In genomic region chr12:68440068-68440581, GRCh38 we compare ENCODE assay signal across 14 cellular contexts.
DNase-seq lines count a peak whose midpoint lies in the region; ATAC-seq, FAIRE-seq and TF ChIP-seq lines count a peak whose summit lies in the region.
"Had no signal": no experiment of that assay in that cellular context is flagged by ENCODE, and none has a peak within 500 bp of the region (broad histone marks: within the 10 kb centered on the region; RNA-seq: fewer than 3 reads in every experiment).

No MANE protein-coding gene starts in this region.

- intact Hi-C loops in Panc1 (cut with micrococcal nuclease; ENCODE audit: unreplicated experiment), result no loop called here

- peaks cover 4% of the 10 kb centered on the region; the same call in 1 of the 2 replicates for H3K9me3 ChIP-seq in Panc1 (ENCODE audit: control insufficient read depth, insufficient read depth, low read depth, low read length)
- peaks cover 10 to 13% of the 10 kb centered on the region in 2 experiments; a peak in 3 of 4 replicates for H3K9me3 ChIP-seq in H1 (ENCODE audit: insufficient read depth in 2 of 2, low read depth in 1 of 2, low read length in 1 of 2)
- H3K9me3 ChIP-seq: esophagus muscularis mucosa, neutrophil had no signal

- H4K5ac ChIP-seq in H1 (ENCODE audit: insufficient read length, low read depth, low read length) (no peak overlapping the region), mesendoderm (ENCODE audit: low read length) (no peak overlapping the region)

- H2BK5ac ChIP-seq in H1 (ENCODE audit: low read depth, low read length) (no peak overlapping the region), mesendoderm (ENCODE audit: low read length) (no peak overlapping the region)

- H3K4ac ChIP-seq in H1 (replicated peaks; ENCODE audit: insufficient read length, low read depth, low read length), result no peak overlapping the region
- peak overlapping the region; percentile 42 for H3K4ac ChIP-seq in mesendoderm (ENCODE audit: low read depth, low read length)

- no peaks in the 10 kb centered on the region for H4K20me1 ChIP-seq in H1 (replicated peaks in 1 of 2; ENCODE audit: control insufficient read depth in 1 of 2, insufficient read depth in 2 of 2, low read length in 2 of 2)

- H3K36me3 ChIP-seq in Panc1 (ENCODE audit: control insufficient read depth, insufficient read depth, low read length) (no peaks in the 10 kb centered on the region), H1 (ENCODE audit: control insufficient read depth in 2 of 4, insufficient read depth in 4 of 4, low read length in 3 of 4) (no peaks in the 10 kb centered on the region), mesendoderm (ENCODE audit: control insufficient read depth, insufficient read depth, low read length) (no peaks in the 10 kb centered on the region)
- H3K36me3 ChIP-seq: esophagus muscularis mucosa, neutrophil had no signal

- peak overlapping the region; percentile 45; the same call in 1 of the 2 replicates for H2BK12ac ChIP-seq in H1 (ENCODE audit: low read depth, low read length)

- H2BK120ac ChIP-seq in H1 (replicated peaks; ENCODE audit: low read depth, low read length), result no peak overlapping the region
- peak overlapping the region; percentile 74 for H2BK120ac ChIP-seq in mesendoderm (ENCODE audit: low read depth, low read length)

- H3K79me2 ChIP-seq in H1 (ENCODE audit: control insufficient read depth in 1 of 2, insufficient read depth in 2 of 2, low read length in 2 of 2) (no peaks in the 10 kb centered on the region), mesendoderm (ENCODE audit: control insufficient read depth, insufficient read depth, low read length) (no peaks in the 10 kb centered on the region)

- H3K23ac ChIP-seq in H1 (ENCODE audit: insufficient read length) (no peak overlapping the region), mesendoderm (ENCODE audit: low read length) (no peak overlapping the region)

- H3K56ac ChIP-seq in H1 (replicated peaks; ENCODE audit: insufficient read length, low read depth, low read length), result no peak overlapping the region
- H3K56ac ChIP-seq in mesendoderm (ENCODE audit: low read length), result peak overlapping the region; percentile 45

- no peak overlapping the region for H3K14ac ChIP-seq in H1 (ENCODE audit: insufficient read length)

- H4K8ac ChIP-seq in H1 (ENCODE audit: extremely low read depth, insufficient read depth, low read length) (no peak overlapping the region), mesendoderm (ENCODE audit: low read depth, low read length) (no peak overlapping the region)

- no peak for TF ChIP-seq EP300 in H1 (IDR thresholded peaks at IDR 0.05; ENCODE audit: borderline replicate concordance in 1 of 2, low read depth in 2 of 2, low read length in 2 of 2)

- no peak for TF ChIP-seq RAD21 in H1 (IDR thresholded peaks at IDR 0.05 in 1 of 2, conservative IDR thresholded peaks at IDR 0.05 in 1 of 2; ENCODE audit: low read depth in 2 of 2, low read length in 2 of 2)

- BruUV-seq in Panc1 (replicated peaks; lab: Mats Ljungman, UMichigan), result no TSS peak

- no peak overlapping the region for H3K9ac ChIP-seq in H1 (replicated peaks in 1 of 4; ENCODE audit: extremely low read depth in 1 of 4, low read depth in 3 of 4, low read length in 3 of 4)
- H3K9ac ChIP-seq in mesendoderm (ENCODE audit: low read length), result no peak overlapping the region

- H3K79me1 ChIP-seq in H1 (ENCODE audit: low read depth, low read length) (no peaks in the 10 kb centered on the region), mesendoderm (ENCODE audit: low read length) (no peaks in the 10 kb centered on the region)

- peak; percentile 54; the same call in 1 of the 2 replicates for ATAC-seq in Panc1
- no peak for ATAC-seq in GM18873 (IDR thresholded peaks at IDR 0.05; ENCODE audit: low FRiP score, unreplicated experiment)
- ATAC-seq: activated CD4-positive, CD25-positive, alpha-beta regulatory T cell treated with anti-CD3 and anti-CD28 coated beads, Interleukin-2, amount 50 U/mL, for 24 hours; stimulated activated memory B cell treated with anti-CD40 and anti-IgM and Interleukin-4, amounts not matched to agents 10 μg/mL and 1 μg/mL and 100 μg/mL, for 72 hours had no signal

- 93% methylated on average over 5 of the region's 5 CpGs; no CpG with 5 or more reads in 1 of the 2 experiments for WGBS in H1 (ENCODE audit: extremely low coverage in 1 of 2, insufficient coverage in 1 of 2, insufficient read length in 1 of 2, insufficient replicate concordance in 2 of 2, low coverage in 1 of 2, low lambda C conversion rate in 2 of 2, missing lambda C conversion rate in 1 of 2), 2 experiments
- no CpG with 5 or more reads among the region's 5 CpGs for WGBS in mesendoderm (ENCODE audit: extremely low coverage, insufficient coverage, low lambda C conversion rate)

- TF ChIP-seq CTCF in Panc1 (IDR thresholded peaks at IDR 0.05), result no peak
- TF ChIP-seq CTCF in H1 (IDR thresholded peaks at IDR 0.05; ENCODE audit: control extremely low read depth in 1 of 3, insufficient read depth in 1 of 3, low read depth in 1 of 3, low read length in 3 of 3), result no peak

- no peak for FAIRE-seq in H1 (lab: Jason Lieb, UNC)
- FAIRE-seq in GM12892 (lab: Jason Lieb, UNC), result no peak

- in situ Hi-C loops in Panc1 (cut with HindIII; ENCODE audit: low pct_unique_long_range_greater_than_20kb, low sequenced_read_pairs), result no loop called here

- H3K4me3 ChIP-seq in Panc1 (ENCODE audit: low read depth in 2 of 2, low read length in 2 of 2) (no peak overlapping the region), H1 (ENCODE audit: extremely low read depth in 1 of 4, insufficient read depth in 2 of 4, low read depth in 3 of 4, low read length in 4 of 4) (no peak overlapping the region), mesendoderm (ENCODE audit: low read length) (no peak overlapping the region)
- H3K4me3 ChIP-seq: esophagus muscularis mucosa had no signal

- H3K27me3 ChIP-seq in Panc1 (ENCODE audit: control insufficient read depth, insufficient read depth, low read length), result no peaks in the 10 kb centered on the region
- no peaks in the 10 kb centered on the region for H3K27me3 ChIP-seq in H1 (replicated peaks in 1 of 4; ENCODE audit: control insufficient read depth in 3 of 4, extremely low read depth in 1 of 4, insufficient read depth in 3 of 4, low read length in 3 of 4)
- H3K27me3 ChIP-seq in mesendoderm (ENCODE audit: insufficient read depth, low read length, poor library complexity), result no peaks in the 10 kb centered on the region
- H3K27me3 ChIP-seq: esophagus muscularis mucosa, neutrophil had no signal

- H3K23me2 ChIP-seq in H1 (ENCODE audit: low read depth, low read length), result no peaks in the 10 kb centered on the region

- peak overlapping the region; percentile 68; the same call in 1 of the 2 replicates for H2BK15ac ChIP-seq in H1 (ENCODE audit: low read length)
- H2BK15ac ChIP-seq in mesendoderm (replicated peaks; ENCODE audit: low read depth), result no peak overlapping the region

- DNase-seq in Daoy (ENCODE audit: low read depth), result peak; percentile 46
- no peak for DNase-seq in Panc1 (ENCODE audit: low read depth, low spot score)
- no peak for DNase-seq in H1 (ENCODE audit: low read depth in 1 of 2, low spot score in 2 of 2)
- DNase-seq in mesendoderm, result peak; percentile 88
- DNase-seq in NCI-H2029 treated with DMSO at 0.1 percent for 48 hours (lab: John Stamatoyannopoulos, UW), result no peak
- no peak for DNase-seq in D341Med (ENCODE audit: low spot score)
- no peak for DNase-seq in GM12892 (ENCODE audit: insufficient read length)
- DNase-seq: caudate nucleus, GF-D8 had no signal

- peak overlapping the region; percentile 92 for H2AFZ ChIP-seq in H1 (ENCODE audit: low read length)

- H3K4me1 ChIP-seq in Panc1 (ENCODE audit: control insufficient read depth, insufficient read depth, low read length) (peaks cover 10% of the 10 kb centered on the region), H1 (replicated peaks in 1 of 4; ENCODE audit: control insufficient read depth in 3 of 4, insufficient read depth in 4 of 4, low read length in 3 of 4) (peaks cover 0 to 14% (median 3%) of the 10 kb centered on the region in 4 experiments; a peak in 3 of 7 replicates), mesendoderm (ENCODE audit: control insufficient read depth, low read depth, low read length) (peaks cover 9% of the 10 kb centered on the region)
- H3K4me1 ChIP-seq: esophagus muscularis mucosa had no signal

- H2AK5ac ChIP-seq in H1 (ENCODE audit: low read depth, low read length) (no peak overlapping the region), mesendoderm (ENCODE audit: low read length) (no peak overlapping the region)

- TF ChIP-seq POLR2A in H1 (IDR thresholded peaks at IDR 0.05; ENCODE audit: control extremely low read depth in 1 of 2, low read depth in 2 of 2, low read length in 2 of 2), result no peak
- TF ChIP-seq POLR2A in GM12892 (IDR thresholded peaks at IDR 0.05; ENCODE audit: low read depth, low read length), result no peak

- CTCF ChIA-PET in Panc1 (lab: Charles Lee), result no interaction called here
- CTCF ChIA-PET in H1 (lab: Charles Lee; ENCODE audit: partially characterized antibody), result no interaction called here

- H2BK20ac ChIP-seq in H1 (ENCODE audit: low read length), result peak overlapping the region; percentile 68; the same call in 1 of the 2 replicates

- H3K4me2 ChIP-seq in H1 (ENCODE audit: insufficient read depth in 1 of 2, low read depth in 2 of 2, low read length in 2 of 2) (no peak overlapping the region), mesendoderm (ENCODE audit: low read length) (no peak overlapping the region)

- no peak overlapping the region for H4K91ac ChIP-seq in H1 (replicated peaks; ENCODE audit: insufficient read length, low read length)

- H3K18ac ChIP-seq in H1 (ENCODE audit: extremely low read depth, low read length) (no peak overlapping the region), mesendoderm (ENCODE audit: low read length) (peak overlapping the region; percentile 70)

- POLR2A ChIA-PET in Panc1 (lab: Charles Lee), result no interaction called here
- POLR2A ChIA-PET in H1 (lab: Charles Lee; ENCODE audit: partially characterized antibody), result no interaction called here

- H3K27ac ChIP-seq in Panc1 (ENCODE audit: low read length), result peak overlapping the region; percentile 75
- H3K27ac ChIP-seq in H1 (ENCODE audit: low read depth, low read length), result no peak overlapping the region
- H3K27ac ChIP-seq in mesendoderm (ENCODE audit: low read depth, low read length), result no peak overlapping the region
- H3K27ac ChIP-seq: esophagus muscularis mucosa, neutrophil had no signal

TF ChIP-seq in H1, 55 proteins besides CTCF, POLR2A, EP300 and RAD21 (continues in another document):
- TF ChIP-seq CEBPB (IDR thresholded peaks at IDR 0.05; ENCODE audit: low read depth, low read length), result no peak
- TF ChIP-seq USF2 (IDR thresholded peaks at IDR 0.05; ENCODE audit: low read length), result no peak

Comparison
In these comparisons a context has a peak if more than half of its experiments do, and no peak if none do; other contexts are left out.
1. DNase-seq: peak in Daoy (single experiment) and mesendoderm (single experiment); none in Panc1 (single experiment), H1 (0 of 2), NCI-H2029 treated with DMSO at 0.1 percent for 48 hours (single experiment), D341Med (single experiment) and GM12892 (single experiment).